ENCODE assay signal across 8 cellular contexts in genomic region chr6:72218125-72218524, GRCh38.
DNase-seq lines count a peak whose midpoint lies in the region; ATAC-seq and TF ChIP-seq lines count a peak whose summit lies in the region.

No MANE protein-coding gene starts in this region.

- no peak overlapping the region for H3K4me3 ChIP-seq in body of pancreas
- H3K4me3 ChIP-seq in right cardiac atrium (ENCODE audit: low read length): no peak overlapping the region

- intact Hi-C loops in body of pancreas (cut with DNase I) (no loop called here), right cardiac atrium (cut with DNase I) (no loop called here)

- peaks cover 28% of the 10 kb centered on the region for H3K4me1 ChIP-seq in body of pancreas
- no peaks in the 10 kb centered on the region for H3K4me1 ChIP-seq in right cardiac atrium (ENCODE audit: control insufficient read depth, insufficient read depth, low read length)

- ATAC-seq in GM21515 (IDR thresholded peaks at IDR 0.05; ENCODE audit: unreplicated experiment) (peak; percentile 94), body of pancreas (peak; percentile 93), HG03025 (IDR thresholded peaks at IDR 0.05; ENCODE audit: low FRiP score, unreplicated experiment) (no peak), right cardiac atrium (no peak)

- TF ChIP-seq POLR2A in body of pancreas (IDR thresholded peaks at IDR 0.05): no peak

- CTCF ChIA-PET in GM10248 (lab: Yijun Ruan, JAX): interaction anchor here (1.0 to 1.4 kb wide), 2 partner anchors 9 to 37 kb away, joined by 3 read pairs; no protein-coding TSS in a partner anchor

- 7 to 11% methylated on average over 2 of the region's 2 CpGs for WGBS in body of pancreas, 2 donors
- WGBS in right cardiac atrium: 13% methylated on average over 2 of the region's 2 CpGs

- in situ Hi-C loops in KBM-7 (cut with MboI; ENCODE audit: low pct_unique_long_range_greater_than_20kb, low sequenced_read_pairs): no loop called here

- DNase-seq in GM10248 (ENCODE audit: extremely low spot score) (peak; percentile 12), KBM-7 (peak; percentile 2), body of pancreas (peak; percentile 49 to 67 (median 57)), myocyte (ENCODE audit: low read depth) (peak; percentile 59), right cardiac atrium (no peak)
- no peak for DNase-seq in activated CD8-positive, alpha-beta memory T cell treated with anti-CD3 and anti-CD28 coated beads, Interleukin-2, amount 50 U/mL, for 4 hours

- no peaks in the 10 kb centered on the region for H3K36me3 ChIP-seq in body of pancreas (replicated peaks in 1 of 2; ENCODE audit: insufficient read depth in 1 of 2, low read depth in 2 of 2)

- no peak overlapping the region for H3K27ac ChIP-seq in body of pancreas
- no peak overlapping the region for H3K27ac ChIP-seq in right cardiac atrium (ENCODE audit: low read length)

- peak; percentile 21 for TF ChIP-seq CTCF in GM10248 (IDR thresholded peaks at IDR 0.05; ENCODE audit: control extremely low read depth, extremely low read depth, low read depth, missing control alignments)
- TF ChIP-seq CTCF in body of pancreas (IDR thresholded peaks at IDR 0.05): peak in 6 of 7 experiments; percentile 21 to 47 (median 40)

- H3K27me3 ChIP-seq in body of pancreas (no peaks in the 10 kb centered on the region), right cardiac atrium (ENCODE audit: control insufficient read depth, insufficient read depth) (no peaks in the 10 kb centered on the region)

- POLR2A ChIA-PET in GM10248 (lab: Yijun Ruan, JAX): no interaction called here

- H3K9me3 ChIP-seq in body of pancreas: no peaks in the 10 kb centered on the region
- H3K9me3 ChIP-seq in right cardiac atrium (ENCODE audit: control insufficient read depth, low read length): no peaks in the 10 kb centered on the region

Comparison
In these comparisons a context has a peak if more than half of its experiments do, and no peak if none do; other contexts are left out.
1. DNase-seq: peak in GM10248 (single experiment), KBM-7 (single experiment), body of pancreas (4 of 4) and myocyte (single experiment); none in activated CD8-positive, alpha-beta memory T cell treated with anti-CD3 and anti-CD28 coated beads, Interleukin-2, amount 50 U/mL, for 4 hours (single experiment) and right cardiac atrium (0 of 3).
2. ATAC-seq: peak in GM21515 (single experiment) and body of pancreas (single experiment); none in HG03025 (single experiment) and right cardiac atrium (0 of 2).